In genomic region chr6:164455835-164456234, GRCh38 we compare ENCODE assay signal across 1 cellular context.
TF ChIP-seq lines count a peak whose summit lies in the region.

No MANE protein-coding gene starts in this region.

TF ChIP-seq in GM23338, 12 proteins besides CTCF, POLR2A, EP300 and RAD21 (continued from another document):
- no peak for TF ChIP-seq ZNF462 (CRISPR knock-in tag; IDR thresholded peaks at IDR 0.05)
- no peak for TF ChIP-seq ETS1 (IDR thresholded peaks at IDR 0.05)
- no peak for TF ChIP-seq ZNF331 (CRISPR knock-in tag; IDR thresholded peaks at IDR 0.05; ENCODE audit: low read depth)
